In genomic region chr10:17820943-17821342, GRCh38 we compare ENCODE assay signal across 23 cellular contexts.
"Had no signal": no experiment of that assay in that cellular context is flagged by ENCODE, and none has a peak within 500 bp of the region (broad histone marks: within the 10 kb centered on the region; RNA-seq: fewer than 3 reads in every experiment).

No MANE protein-coding gene starts in this region.

- H3K4me1 ChIP-seq: foreskin keratinocyte, gastroesophageal sphincter, right lobe of liver, transverse colon, upper lobe of right lung, uterus had no signal

- H3K79me2 ChIP-seq: hepatocyte had no signal

- H3K27ac ChIP-seq: dorsolateral prefrontal cortex, foreskin keratinocyte, gastroesophageal sphincter, hepatocyte, ovary, right lobe of liver, transverse colon, upper lobe of right lung, uterus had no signal

- H3K4me3 Mint-ChIP-seq: memory B cell; natural killer cell; stimulated activated naive B cell treated with anti-CD40 and anti-IgM and Interleukin-4, amounts not matched to agents 10 μg/mL and 1 μg/mL and 100 μg/mL, for 72 hours; stimulated activated naive CD8-positive, alpha-beta T cell treated with anti-CD3 and anti-CD28 coated beads, Interleukin-15, Interleukin-2, amounts not matched to agents 100 ng/mL and 50 ng/mL, for 24 hours had no signal

- H3K27ac Mint-ChIP-seq: memory B cell; natural killer cell; stimulated activated naive B cell treated with anti-CD40 and anti-IgM and Interleukin-4, amounts not matched to agents 10 μg/mL and 1 μg/mL and 100 μg/mL, for 72 hours; stimulated activated naive CD8-positive, alpha-beta T cell treated with anti-CD3 and anti-CD28 coated beads, Interleukin-15, Interleukin-2, amounts not matched to agents 100 ng/mL and 50 ng/mL, for 24 hours had no signal

- H3K9me3 ChIP-seq: gastroesophageal sphincter, heart left ventricle, ovary, right lobe of liver, transverse colon, upper lobe of right lung, uterus had no signal

- H3K36me3 Mint-ChIP-seq: memory B cell; natural killer cell; stimulated activated naive B cell treated with anti-CD40 and anti-IgM and Interleukin-4, amounts not matched to agents 10 μg/mL and 1 μg/mL and 100 μg/mL, for 72 hours had no signal

- DNase-seq: cortex of kidney; dorsolateral prefrontal cortex; effector CD4-positive, alpha-beta T cell; foreskin keratinocyte; heart left ventricle; kidney; natural killer cell; occipital lobe; ovary; right lobe of liver; small intestine; stimulated activated CD4-positive, alpha-beta T cell treated with anti-CD3 and anti-CD28 coated beads, Interleukin-15, amount 100 ng/mL, for 24 hours; stimulated activated CD4-positive, alpha-beta T cell treated with anti-CD3 and anti-CD28 coated beads, Interleukin-2, amount 100 ng/mL, for 48 hours; stimulated activated naive B cell treated with anti-CD40 and anti-IgM and Interleukin-4, amounts not matched to agents 10 μg/mL and 1 μg/mL and 100 μg/mL, for 72 hours; transverse colon; upper lobe of right lung; uterus had no signal

- H3K9me3 Mint-ChIP-seq: memory B cell; stimulated activated naive CD8-positive, alpha-beta T cell treated with anti-CD3 and anti-CD28 coated beads, Interleukin-15, Interleukin-2, amounts not matched to agents 100 ng/mL and 50 ng/mL, for 24 hours had no signal

- H2AFZ ChIP-seq: hepatocyte had no signal

- H3K27me3 ChIP-seq: gastroesophageal sphincter, heart left ventricle, ovary, right lobe of liver, transverse colon, upper lobe of right lung, uterus had no signal

- H3K4me2 ChIP-seq: hepatocyte had no signal

- H3K4me1 Mint-ChIP-seq: memory B cell, natural killer cell had no signal

- H3K4me3 ChIP-seq: dorsolateral prefrontal cortex, gastroesophageal sphincter, heart left ventricle, hepatocyte, lung, ovary, right lobe of liver, transverse colon, upper lobe of right lung, uterus had no signal

- ATAC-seq: foreskin keratinocyte; gastroesophageal sphincter; heart left ventricle; left lobe of liver; natural killer cell; right lobe of liver; stimulated activated naive B cell treated with anti-CD40 and anti-IgM and Interleukin-4, amounts not matched to agents 10 μg/mL and 1 μg/mL and 100 μg/mL, for 72 hours; upper lobe of right lung had no signal
